10 cellular contexts compared by ENCODE assay signal in genomic region chr1:77671836-77672235, GRCh38. TPM values are rescaled to one million over a fixed set of nuclear protein-coding genes. Genes with fewer than 3 reads are reported as not detected.
DNase-seq lines count a peak whose midpoint lies in the region; ATAC-seq and TF ChIP-seq lines count a peak whose summit lies in the region.
"Had no signal": no experiment of that assay in that cellular context is flagged by ENCODE, and none has a peak within 500 bp of the region (broad histone marks: within the 10 kb centered on the region; RNA-seq: fewer than 3 reads in every experiment).

No MANE protein-coding gene starts in this region.

- H3K4me1 ChIP-seq in SJSA1 (replicated peaks), result peaks cover 34% of the 10 kb centered on the region

- H3K4me3 ChIP-seq in SJSA1, result peak overlapping the region; percentile 24
- H3K4me3 ChIP-seq in fibroblast of the aortic adventitia (ENCODE audit: low read depth, low read length), result no peak overlapping the region

- no peaks in the 10 kb centered on the region for H3K36me3 ChIP-seq in SJSA1

- DNase-seq in AG20443 (ENCODE audit: low spot score) (peak; percentile 29), SJSA1 (ENCODE audit: low read depth in 1 of 2, low spot score in 2 of 2) (peak in 1 of 2 experiments; percentile 66), fibroblast of the aortic adventitia (ENCODE audit: low read depth) (peak; percentile 36), left ventricle myocardium superior (no peak), NCI-H446 (lab: John Stamatoyannopoulos, UW) (no peak)
- no peak for DNase-seq in naive thymus-derived CD8-positive, alpha-beta T cell
- DNase-seq in activated CD4-positive, alpha-beta T cell treated with anti-CD3 and anti-CD28 coated beads, Interleukin-2, amount 50 U/mL, for 4 hours, result no peak
- DNase-seq: amniotic stem cell, NCI-H1694 had no signal

- H3K4me1 Mint-ChIP-seq in naive thymus-derived CD8-positive, alpha-beta T cell, result peaks cover 24 to 76% (median 62%) of the 10 kb centered on the region in 4 donors

- peak overlapping the region in 4 of 10 donors; percentile 8 to 64 (median 34) for H3K27ac Mint-ChIP-seq in naive thymus-derived CD8-positive, alpha-beta T cell

- ATAC-seq in GM21515 (IDR thresholded peaks at IDR 0.05; ENCODE audit: unreplicated experiment), result peak; percentile 43
- ATAC-seq in left ventricle myocardium superior, result no peak
- ATAC-seq in naive thymus-derived CD8-positive, alpha-beta T cell, result no peak

- POLR2A ChIA-PET in naive thymus-derived CD8-positive, alpha-beta T cell (lab: Charles Lee), result no interaction called here

- TF ChIP-seq CTCF in fibroblast of the aortic adventitia (IDR thresholded peaks at IDR 0.05; ENCODE audit: insufficient read depth, low read length), result no peak

- no peaks in the 10 kb centered on the region for H3K27me3 Mint-ChIP-seq in naive thymus-derived CD8-positive, alpha-beta T cell

- H3K9me3 ChIP-seq in SJSA1 (replicated peaks), result no peaks in the 10 kb centered on the region

- peak overlapping the region in 4 of 10 donors; percentile 4 to 43 (median 17) for H3K4me3 Mint-ChIP-seq in naive thymus-derived CD8-positive, alpha-beta T cell

- peaks cover 0 to 24% (median 0%) of the 10 kb centered on the region in 3 donors for H3K36me3 Mint-ChIP-seq in naive thymus-derived CD8-positive, alpha-beta T cell

- peak overlapping the region; percentile 59 for H3K27ac ChIP-seq in SJSA1

- no peaks in the 10 kb centered on the region for H3K27me3 ChIP-seq in SJSA1 (replicated peaks)

- intact Hi-C loops in left ventricle myocardium superior (cut with micrococcal nuclease), result no loop called here

- no peaks in the 10 kb centered on the region for H3K9me3 Mint-ChIP-seq in naive thymus-derived CD8-positive, alpha-beta T cell

RNA-seq across cellular contexts. Expression of gene ZZZ3, which starts 10.6 kb away (rescaled TPM):
- 80.5 and 94.4 TPM in 2 replicates for total RNA-seq in SJSA1 (2014; rRNA removed; shearing (Covaris generic))
- 72.4 and 86.3 TPM in 2 replicates for total RNA-seq in fibroblast of the aortic adventitia (ENCODE audit: low replicate concordance)
- 34.9 TPM for total RNA-seq in left ventricle myocardium superior
- total RNA-seq in naive thymus-derived CD8-positive, alpha-beta T cell, result 10 to 100 TPM; 73.2 to 73.5 TPM
- 10 to 100 TPM; 35.6 to 45.1 (median 36.5) TPM for polyA plus RNA-seq in naive thymus-derived CD8-positive, alpha-beta T cell

Comparison
In these comparisons a context has a peak if more than half of its experiments do, and no peak if none do; other contexts are left out.
1. DNase-seq: peak in AG20443 (single experiment) and fibroblast of the aortic adventitia (single experiment); none in left ventricle myocardium superior (single experiment), naive thymus-derived CD8-positive, alpha-beta T cell (0 of 10), activated CD4-positive, alpha-beta T cell treated with anti-CD3 and anti-CD28 coated beads, Interleukin-2, amount 50 U/mL, for 4 hours (0 of 2) and NCI-H446 (0 of 2).